In the genomic region with DNA sequence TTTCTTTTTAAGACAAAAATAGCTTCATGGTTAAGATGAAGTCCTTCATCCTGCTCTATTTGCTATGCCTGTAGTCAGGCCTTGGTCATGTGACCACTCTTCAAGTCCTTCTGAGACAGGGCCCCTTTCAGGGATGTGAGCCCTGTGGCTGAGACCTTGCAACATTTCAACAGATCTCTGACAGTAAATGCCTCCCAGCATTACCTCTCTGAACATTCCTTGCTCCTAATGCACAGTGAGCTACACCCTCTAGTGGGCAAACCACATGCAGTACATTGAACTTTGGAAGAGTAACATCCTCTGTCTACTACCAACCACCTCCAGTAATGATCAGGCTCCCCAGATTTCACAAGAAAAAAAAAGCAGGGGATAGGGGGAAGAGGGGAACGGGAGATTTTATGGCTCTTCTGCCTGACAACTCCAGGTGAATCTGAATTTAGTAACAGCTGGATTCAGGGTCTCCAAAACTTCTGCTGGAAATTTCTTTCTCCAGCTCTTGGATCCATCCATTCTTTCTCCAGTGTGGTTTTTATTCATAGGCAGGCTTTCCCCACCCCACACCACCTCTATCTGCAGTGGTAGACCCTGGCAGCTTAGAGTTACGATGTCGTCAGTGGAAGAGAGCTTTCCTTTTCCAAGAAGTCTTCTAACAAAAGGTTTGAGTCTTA, we compare ENCODE assay signal across 9 cellular contexts. TPM values are rescaled to one million over a fixed set of nuclear protein-coding genes. Genes with fewer than 3 reads are reported as not detected.
DNase-seq lines count a peak whose midpoint lies in the region; ATAC-seq and TF ChIP-seq lines count a peak whose summit lies in the region.
"Had no signal": no experiment of that assay in that cellular context is flagged by ENCODE, and none has a peak within 500 bp of the region (broad histone marks: within the 10 kb centered on the region; RNA-seq: fewer than 3 reads in every experiment).

No MANE protein-coding gene starts in this region.

- peaks cover 2 to 9% of the 10 kb centered on the region in 2 donors for H3K9me3 Mint-ChIP-seq in activated T-cell treated with anti-CD3 and anti-CD28 coated beads, Interleukin-2, amount 50 U/mL, for 72 hours
- H3K9me3 Mint-ChIP-seq in activated T-cell treated with anti-CD3 and anti-CD28 coated beads, Interleukin-2, amount 50 U/mL, for 24 hours = peaks cover 12% of the 10 kb centered on the region

- peak; percentile 53 to 81 for ATAC-seq in activated T-cell treated with anti-CD3 and anti-CD28 coated beads, Interleukin-2, amount 50 U/mL, for 72 hours (replicated peaks in 1 of 2)
- ATAC-seq in GM21619 (IDR thresholded peaks at IDR 0.05; ENCODE audit: unreplicated experiment) = peak; percentile 93

- no peaks in the 10 kb centered on the region for H3K36me3 ChIP-seq in Peyer's patch
- peaks cover 0 to 5% (median 0%) of the 10 kb centered on the region in 4 donors for H3K36me3 ChIP-seq in liver (ENCODE audit: control insufficient read depth in 4 of 4, insufficient read depth in 3 of 4, low read depth in 1 of 4, low read length in 3 of 4)

- H3K27ac Mint-ChIP-seq in activated T-cell treated with anti-CD3 and anti-CD28 coated beads, Interleukin-2, amount 50 U/mL, for 72 hours = no peak overlapping the region
- no peak overlapping the region for H3K27ac Mint-ChIP-seq in activated T-cell treated with anti-CD3 and anti-CD28 coated beads, Interleukin-2, amount 50 U/mL, for 24 hours

- H3K9me3 ChIP-seq in Peyer's patch = no peaks in the 10 kb centered on the region
- H3K9me3 ChIP-seq in liver (ENCODE audit: control insufficient read depth in 4 of 4, low read length in 3 of 4) = no peaks in the 10 kb centered on the region

- H3K27me3 ChIP-seq in Peyer's patch = no peaks in the 10 kb centered on the region
- H3K27me3 ChIP-seq in liver (ENCODE audit: control insufficient read depth in 4 of 4, insufficient read depth in 4 of 4, low read length in 3 of 4) = no peaks in the 10 kb centered on the region

- no peak overlapping the region for H3K4me3 Mint-ChIP-seq in activated T-cell treated with anti-CD3 and anti-CD28 coated beads, Interleukin-2, amount 50 U/mL, for 72 hours
- H3K4me3 Mint-ChIP-seq in activated T-cell treated with anti-CD3 and anti-CD28 coated beads, Interleukin-2, amount 50 U/mL, for 24 hours = no peak overlapping the region

- H3K9ac ChIP-seq in liver (ENCODE audit: low read depth in 1 of 2, low read length in 2 of 2) = no peak overlapping the region

- H3K4me1 ChIP-seq in Peyer's patch (no peaks in the 10 kb centered on the region), liver (ENCODE audit: control insufficient read depth in 4 of 4, insufficient read depth in 4 of 4, low read length in 3 of 4) (no peaks in the 10 kb centered on the region)

- H3K27ac ChIP-seq in Peyer's patch = no peak overlapping the region
- no peak overlapping the region for H3K27ac ChIP-seq in liver (ENCODE audit: low read depth in 1 of 2, low read length in 2 of 2)

- H3K27me3 Mint-ChIP-seq in activated T-cell treated with anti-CD3 and anti-CD28 coated beads, Interleukin-2, amount 50 U/mL, for 72 hours (ENCODE audit: low read depth) = no peaks in the 10 kb centered on the region
- H3K27me3 Mint-ChIP-seq in activated T-cell treated with anti-CD3 and anti-CD28 coated beads, Interleukin-2, amount 50 U/mL, for 24 hours = no peaks in the 10 kb centered on the region

- H3K4me1 Mint-ChIP-seq in activated T-cell treated with anti-CD3 and anti-CD28 coated beads, Interleukin-2, amount 50 U/mL, for 72 hours (ENCODE audit: low read depth) = peaks cover 6% of the 10 kb centered on the region
- peaks cover 6% of the 10 kb centered on the region for H3K4me1 Mint-ChIP-seq in activated T-cell treated with anti-CD3 and anti-CD28 coated beads, Interleukin-2, amount 50 U/mL, for 24 hours (ENCODE audit: low read depth)

- TF ChIP-seq RAD21 in liver (IDR thresholded peaks at IDR 0.05) = peak; percentile 97

- H3K36me3 Mint-ChIP-seq in activated T-cell treated with anti-CD3 and anti-CD28 coated beads, Interleukin-2, amount 50 U/mL, for 72 hours (ENCODE audit: insufficient read depth in 2 of 2) = peaks cover 14 to 15% of the 10 kb centered on the region in 2 donors
- H3K36me3 Mint-ChIP-seq in activated T-cell treated with anti-CD3 and anti-CD28 coated beads, Interleukin-2, amount 50 U/mL, for 24 hours (ENCODE audit: low read depth) = peaks cover 23% of the 10 kb centered on the region

- WGBS in liver = 65% methylated on average over 3 of the region's 3 CpGs

- TF ChIP-seq POLR2A in Peyer's patch (IDR thresholded peaks at IDR 0.05) = no peak

- peak in 1 of 2 donors; percentile 8 for DNase-seq in activated T-cell treated with anti-CD3 and anti-CD28 coated beads, Interleukin-2, amount 50 U/mL, for 72 hours
- DNase-seq in activated T-cell treated with anti-CD3 and anti-CD28 coated beads, Interleukin-2, amount 50 U/mL, for 24 hours = no peak
- DNase-seq in HT1080 (ENCODE audit: low read depth) (peak; percentile 59), Peyer's patch (peak in 1 of 3 donors; percentile 52), choroid plexus epithelial cell (ENCODE audit: low read depth) (peak; percentile 90)
- no peak for DNase-seq in central memory CD4-positive, alpha-beta T cell

- TF ChIP-seq CTCF in Peyer's patch (IDR thresholded peaks at IDR 0.05) = peak in 4 of 6 experiments; percentile 50 to 67 (median 64)
- peak; percentile 89 for TF ChIP-seq CTCF in choroid plexus epithelial cell (conservative IDR thresholded peaks at IDR 0.05; ENCODE audit: low read depth, low read length)
- peak; percentile 81 for TF ChIP-seq CTCF in liver (IDR thresholded peaks at IDR 0.05; ENCODE audit: low read depth, low read length, missing input control)

- H3K4me3 ChIP-seq in Peyer's patch = no peak overlapping the region
- no peak overlapping the region for H3K4me3 ChIP-seq in choroid plexus epithelial cell (ENCODE audit: low read depth, low read length)
- H3K4me3 ChIP-seq in liver (ENCODE audit: low read depth in 1 of 3, low read length in 3 of 3) = no peak overlapping the region

TF ChIP-seq in liver, 16 proteins besides CTCF, POLR2A, EP300 and RAD21:
- no peak for TF ChIP-seq EGR1 (IDR thresholded peaks at IDR 0.05; ENCODE audit: low read depth in 2 of 2)
- peak; percentile 41 to 61 for TF ChIP-seq RXRA (IDR thresholded peaks at IDR 0.05)
- TF ChIP-seq HNF4G (IDR thresholded peaks at IDR 0.05) = peak; percentile 43
- TF ChIP-seq HNF4A (conservative IDR thresholded peaks at IDR 0.05) = peak; percentile 55 to 73
TF ChIP-seq in liver: peak in this region for 3.

RNA-seq across cellular contexts. Expression of a gene that starts 8.9 kb away (rescaled TPM):
- total RNA-seq in activated T-cell treated with anti-CD3 and anti-CD28 coated beads, Interleukin-2, amount 50 U/mL, for 72 hours = 10 to 100 TPM; 62.8 to 68.5 TPM
- total RNA-seq in HT1080 (2014; rRNA removed; shearing (Covaris generic)) = 32.2 and 35.3 TPM in 2 replicates
- polyA plus RNA-seq in HT1080 (2015; cell fraction: cytosol; rRNA removed) = 22.5 and 23.3 TPM in 2 replicates
- 74.2 and 98.2 TPM in 2 replicates for polyA plus RNA-seq in HT1080 (2015; cell fraction: nucleus; rRNA removed)
- total RNA-seq in Peyer's patch = 10 to 100 TPM; 52.2 to 91.6 (median 64.5) TPM
- total RNA-seq in liver = 10 to 100 TPM; 37.9 to 40.9 TPM
- polyA plus RNA-seq in liver = 10 to 100 TPM in 1 of 2 donors, 1 to 10 TPM in 1; 8.2 to 12.8 TPM

RNA-seq across cellular contexts. Expression of a gene that starts 39.5 kb away (rescaled TPM):
- total RNA-seq in activated T-cell treated with anti-CD3 and anti-CD28 coated beads, Interleukin-2, amount 50 U/mL, for 72 hours = not detected
- not detected in 2 replicates for total RNA-seq in HT1080 (2014; rRNA removed; shearing (Covaris generic))
- polyA plus RNA-seq in HT1080 (2015; cell fraction: cytosol; rRNA removed) = not detected in 2 replicates
- not detected in 2 replicates for polyA plus RNA-seq in HT1080 (2015; cell fraction: nucleus; rRNA removed)
- not detected for total RNA-seq in Peyer's patch
- total RNA-seq in liver = not detected
- polyA plus RNA-seq in liver = not detected
- total RNA-seq: glomerular endothelial cell had no signal

Comparison
In these comparisons a context has a peak if more than half of its experiments do, and no peak if none do; other contexts are left out.
1. DNase-seq: peak in HT1080 (single experiment) and choroid plexus epithelial cell (single experiment); none in activated T-cell treated with anti-CD3 and anti-CD28 coated beads, Interleukin-2, amount 50 U/mL, for 24 hours (single experiment) and central memory CD4-positive, alpha-beta T cell (single experiment).
2. Peak in every context shown above with its lines, with median percentiles within 50 percentile points of each other: CTCF ChIP-seq.